14 cellular contexts compared by ENCODE assay signal in the genomic region with DNA sequence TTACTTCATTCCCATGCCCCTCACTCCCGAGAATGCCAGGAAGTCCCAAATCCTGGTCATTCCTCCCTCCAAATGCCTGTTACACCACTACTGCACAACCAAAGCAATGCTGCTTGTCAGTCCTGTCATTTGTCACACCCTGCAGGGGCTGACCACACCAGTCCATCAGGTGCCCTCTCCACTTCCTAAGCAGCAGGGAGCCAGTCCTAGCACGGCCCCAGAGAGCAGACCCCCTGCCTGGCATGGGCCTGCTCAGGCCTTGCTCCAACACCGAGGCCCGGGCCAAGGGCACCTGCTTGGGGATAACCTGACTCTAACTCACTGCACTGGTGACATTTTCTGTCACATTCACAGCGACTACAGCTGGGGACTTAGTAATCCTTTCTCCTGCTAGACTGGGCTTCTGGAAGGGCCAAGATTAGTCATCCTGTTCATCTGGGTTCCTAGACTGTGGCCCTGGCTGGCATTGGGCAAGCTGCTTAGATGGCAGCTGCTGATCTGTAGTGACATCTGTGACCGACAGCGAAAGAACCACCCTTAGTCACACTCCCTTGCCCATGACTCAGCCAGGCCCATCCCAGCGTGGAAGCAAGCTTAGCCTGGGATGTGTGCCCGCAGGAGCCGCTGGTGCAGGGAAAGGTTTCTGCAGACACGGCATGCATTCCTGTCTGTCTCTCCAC.
DNase-seq lines count a peak whose midpoint lies in the region; ATAC-seq and TF ChIP-seq lines count a peak whose summit lies in the region.
"Had no signal": no experiment of that assay in that cellular context is flagged by ENCODE, and none has a peak within 500 bp of the region (broad histone marks: within the 10 kb centered on the region; RNA-seq: fewer than 3 reads in every experiment).

No MANE protein-coding gene starts in this region.

- DNase-seq in AG10803 (ENCODE audit: low read depth) (peak; percentile 61), HK-2 (ENCODE audit: unreplicated experiment) (peak; percentile 91), WERI-Rb-1 (peak; percentile 66), iris pigment epithelial cell (ENCODE audit: low read depth) (peak; percentile 11), NCI-H2171 (lab: John Stamatoyannopoulos, UW) (no peak), iPS-NIHi11 (ENCODE audit: low spot score) (no peak)
- no peak for DNase-seq in stimulated activated CD4-positive, alpha-beta T cell treated with anti-CD3 and anti-CD28 coated beads, Interleukin-4, amount 100 ng/mL, for 4 hours
- DNase-seq: activated CD4-positive, alpha-beta T cell treated with anti-CD3 and anti-CD28 coated beads, Interleukin-2, amount 50 U/mL, for 4 hours; body of pancreas; DMS79 treated with DMSO at 0.1 percent for 48 hours; NCI-H1092 treated with DMSO at 0.1 percent for 48 hours; stimulated activated CD4-positive, alpha-beta T cell treated with anti-CD3 and anti-CD28 coated beads, Interleukin-1b, Interleukin-23, amount 100 ng/mL, for 48 hours had no signal

- H3K36me3 ChIP-seq in WERI-Rb-1 = peaks cover 96% of the 10 kb centered on the region

- no peak overlapping the region for H3K4me3 ChIP-seq in AG10803 (ENCODE audit: low read length)
- H3K4me3 ChIP-seq in WERI-Rb-1 (ENCODE audit: low read depth, low read length) = no peak overlapping the region
- H3K4me3 ChIP-seq: body of pancreas, thoracic aorta had no signal

- TF ChIP-seq CTCF in AG10803 (conservative IDR thresholded peaks at IDR 0.05; ENCODE audit: low read length) (no peak), WERI-Rb-1 (IDR thresholded peaks at IDR 0.05; ENCODE audit: low read depth, low read length) (no peak)

- no peaks in the 10 kb centered on the region for H3K9me3 ChIP-seq in WERI-Rb-1 (ENCODE audit: severe bottlenecking)
- H3K9me3 ChIP-seq: body of pancreas, thoracic aorta had no signal

- no peaks in the 10 kb centered on the region for H3K27me3 ChIP-seq in WERI-Rb-1 (ENCODE audit: insufficient read depth, low read depth, severe bottlenecking)
- H3K27me3 ChIP-seq: body of pancreas had no signal

- no peak for ATAC-seq in GM19397 (IDR thresholded peaks at IDR 0.05; ENCODE audit: unreplicated experiment)
- ATAC-seq: body of pancreas had no signal

- peak overlapping the region; percentile 3 for H3K27ac ChIP-seq in WERI-Rb-1
- H3K27ac ChIP-seq: body of pancreas had no signal

Comparison
In these comparisons a context has a peak if more than half of its experiments do, and no peak if none do; other contexts are left out.
1. DNase-seq: peak in AG10803 (single experiment), HK-2 (single experiment), WERI-Rb-1 (single experiment) and iris pigment epithelial cell (single experiment); none in stimulated activated CD4-positive, alpha-beta T cell treated with anti-CD3 and anti-CD28 coated beads, Interleukin-4, amount 100 ng/mL, for 4 hours (0 of 2), NCI-H2171 (single experiment) and iPS-NIHi11 (single experiment).